Comparison of ENCODE assay signal across 28 cellular contexts in the genomic region with DNA sequence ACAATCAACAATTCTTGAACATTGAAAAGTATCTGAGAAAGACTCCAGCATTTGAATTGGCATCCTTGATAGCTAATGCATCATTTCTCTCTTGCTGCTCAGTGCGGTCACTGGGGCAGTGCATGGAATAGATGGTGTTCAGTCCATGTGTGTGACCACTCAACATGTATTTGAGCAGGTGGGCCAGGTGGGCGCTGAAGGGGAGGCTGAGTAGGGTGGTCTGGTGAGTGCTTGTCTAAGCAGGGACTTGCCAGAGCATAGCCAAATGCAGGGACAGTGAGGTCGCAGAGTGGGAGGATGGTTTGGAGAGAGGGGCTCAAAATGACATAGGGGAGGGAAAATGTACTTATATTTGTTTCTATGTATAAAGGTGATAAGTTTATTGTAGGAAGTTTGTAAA.
"Had no signal": no experiment of that assay in that cellular context is flagged by ENCODE, and none has a peak within 500 bp of the region (broad histone marks: within the 10 kb centered on the region; RNA-seq: fewer than 3 reads in every experiment).

No MANE protein-coding gene starts in this region.

- H3K9me3 ChIP-seq: adrenal gland, testis had no signal

- H3K36me3 ChIP-seq: adrenal gland, gastroesophageal sphincter, neural progenitor cell, transverse colon had no signal

- H3K36me3 Mint-ChIP-seq: neural progenitor cell had no signal

- H3K4me3 Mint-ChIP-seq: activated CD4-positive, alpha-beta T cell treated with anti-CD3 and anti-CD28 coated beads, Interleukin-2, amount 10 ng/mL, durations not matched to agents 7 days and 5 days; activated CD8-positive, alpha-beta T cell treated with anti-CD3 and anti-CD28 coated beads, Interleukin-2, amount 10 ng/mL, durations not matched to agents 7 days and 5 days; activated T-cell treated with anti-CD3 and anti-CD28 coated beads, Interleukin-2, amount 50 U/mL, for 24 hours; effector memory CD8-positive, alpha-beta T cell; naive thymus-derived CD8-positive, alpha-beta T cell; neural progenitor cell; WTC11 had no signal

- H3K4me3 ChIP-seq: adrenal gland, body of pancreas, gastroesophageal sphincter, hepatocyte, neural progenitor cell, psoas muscle, testis, transverse colon had no signal

- H3K27ac Mint-ChIP-seq: activated CD4-positive, alpha-beta T cell treated with anti-CD3 and anti-CD28 coated beads, Interleukin-2, amount 10 ng/mL, durations not matched to agents 7 days and 5 days; activated CD8-positive, alpha-beta T cell treated with anti-CD3 and anti-CD28 coated beads, Interleukin-2, amount 10 ng/mL, durations not matched to agents 7 days and 5 days; activated naive CD4-positive, alpha-beta T cell treated with anti-CD3 and anti-CD28 coated beads, Interleukin-2, amount 50 U/mL, for 72 hours; activated T-cell treated with anti-CD3 and anti-CD28 coated beads, Interleukin-2, amount 50 U/mL, for 24 hours; effector memory CD8-positive, alpha-beta T cell; neural progenitor cell; WTC11 had no signal

- H3K27me3 ChIP-seq: adrenal gland, hepatocyte, neural progenitor cell, testis, transverse colon had no signal

- H3K4me1 ChIP-seq: adrenal gland, body of pancreas, gastroesophageal sphincter, neural progenitor cell, parathyroid adenoma, psoas muscle, testis, transverse colon had no signal

- DNase-seq: activated CD4-positive, alpha-beta T cell treated with anti-CD3 and anti-CD28 coated beads for 1 hour; activated CD4-positive, alpha-beta T cell treated with anti-CD3 and anti-CD28 coated beads, Interleukin-2, amount 10 ng/mL, durations not matched to agents 7 days and 5 days; activated CD8-positive, alpha-beta T cell treated with anti-CD3 and anti-CD28 coated beads, Interleukin-2, amount 10 ng/mL, durations not matched to agents 7 days and 5 days; activated gamma-delta T cell treated with Interleukin-2 at 50 U/mL for 16 hours; activated T-cell treated with anti-CD3 and anti-CD28 coated beads, Interleukin-2, amount 50 U/mL, for 24 hours; aorta; body of pancreas; cerebellar nuclear complex; cortex of kidney; effector memory CD8-positive, alpha-beta T cell; left colon; midbrain; naive thymus-derived CD8-positive, alpha-beta T cell; occipital lobe; psoas muscle; stimulated activated CD4-positive, alpha-beta T cell treated with anti-CD3 and anti-CD28 coated beads, Interleukin-15, amount 100 ng/mL, for 24 hours; stimulated activated CD4-positive, alpha-beta T cell treated with anti-CD3 and anti-CD28 coated beads, Interleukin-2, amount 100 ng/mL, for 24 hours; stimulated activated naive CD8-positive, alpha-beta T cell treated with anti-CD3 and anti-CD28 coated beads, Interleukin-15, Interleukin-2, amounts not matched to agents 100 U/mL and 50 U/mL, for 24 hours; T-helper 2 cell; testis; transverse colon had no signal

- H3K27ac ChIP-seq: adrenal gland, body of pancreas, gastroesophageal sphincter, hepatocyte, neural progenitor cell, parathyroid adenoma, psoas muscle, testis, transverse colon had no signal

- H3K4me1 Mint-ChIP-seq: neural progenitor cell, WTC11 had no signal

- ATAC-seq: activated CD8-positive, alpha-beta T cell treated with anti-CD3 and anti-CD28 coated beads, Interleukin-2, amount 10 ng/mL, durations not matched to agents 7 days and 5 days; activated naive CD4-positive, alpha-beta T cell treated with anti-CD3 and anti-CD28 coated beads, Interleukin-2, amount 50 U/mL, for 72 hours; body of pancreas; effector memory CD8-positive, alpha-beta T cell; gastroesophageal sphincter; left colon; naive thymus-derived CD8-positive, alpha-beta T cell; psoas muscle; stimulated activated naive CD8-positive, alpha-beta T cell treated with anti-CD3 and anti-CD28 coated beads, Interleukin-15, Interleukin-2, amounts not matched to agents 100 U/mL and 50 U/mL, for 24 hours; WTC11 had no signal
